Comparison of ENCODE assay signal across 1 cellular context in genomic region chr16:15415411-15416070, GRCh38.
A peak's percentile ranks its signal among the peaks of the same experiment; 100 is the strongest.
TF ChIP-seq lines count a peak whose summit lies in the region.

No MANE protein-coding gene starts in this region.

TF ChIP-seq in SK-N-SH, 30 proteins besides CTCF, POLR2A, EP300 and RAD21:
- TF ChIP-seq JUND (IDR thresholded peaks at IDR 0.05) (peak; percentile 68), SIN3A (IDR thresholded peaks at IDR 0.05; ENCODE audit: borderline replicate concordance, low read depth, low read length) (no peak), TCF12 (IDR thresholded peaks at IDR 0.05) (peak; percentile 37; the same call in 1 of the 2 replicates), TEAD4 (IDR thresholded peaks at IDR 0.05; ENCODE audit: borderline replicate concordance, insufficient read depth) (peak; percentile 39; the same call in 1 of the 2 replicates), PBX3 (IDR thresholded peaks at IDR 0.05) (0 out of 2 replicates have a peak, but pooled peaks have one; percentile 10), FOSL2 (IDR thresholded peaks at IDR 0.05; ENCODE audit: borderline replicate concordance, low read depth) (peak; percentile 75), MAX (IDR thresholded peaks at IDR 0.05; ENCODE audit: low read depth) (no peak)
